In the genomic region with DNA sequence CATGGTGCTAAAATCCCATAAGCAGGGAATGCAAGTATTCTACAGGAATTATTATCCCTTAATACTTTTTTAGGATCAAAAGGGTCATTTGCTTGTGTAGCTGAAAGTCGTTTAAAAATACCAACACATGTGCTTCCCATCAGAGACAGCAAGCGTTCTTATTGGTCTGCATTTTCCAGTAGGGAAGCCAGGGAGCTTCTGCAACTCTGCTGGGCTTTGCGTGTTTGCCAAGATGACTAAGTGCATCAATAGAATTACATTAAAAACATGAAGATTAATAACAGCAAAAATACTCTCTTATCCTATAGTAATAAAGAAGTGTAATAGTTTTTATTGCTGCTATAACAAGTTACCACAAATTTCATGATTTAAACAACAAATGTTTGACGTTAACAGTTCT, we compare ENCODE assay signal across 22 cellular contexts.
"Had no signal": no experiment of that assay in that cellular context is flagged by ENCODE, and none has a peak within 500 bp of the region (broad histone marks: within the 10 kb centered on the region; RNA-seq: fewer than 3 reads in every experiment).

No MANE protein-coding gene starts in this region.

- H3K4me1 Mint-ChIP-seq: naive B cell had no signal

- H3K27ac ChIP-seq: colonic mucosa, gastroesophageal sphincter, pancreas, stomach, thyroid gland had no signal

- H3K4me3 ChIP-seq: colonic mucosa, gastroesophageal sphincter, lung, pancreas, stomach, thyroid gland had no signal

- H3K9me3 Mint-ChIP-seq: endodermal cell, nephron, type B pancreatic cell had no signal

- ATAC-seq: gastroesophageal sphincter, left cardiac atrium, left ventricle myocardium superior, pancreas, right cardiac atrium had no signal

- H3K4me3 Mint-ChIP-seq: endodermal cell, naive B cell, nephron, type B pancreatic cell had no signal

- H3K9me3 ChIP-seq: colonic mucosa, gastroesophageal sphincter, pancreas, stomach, thyroid gland had no signal

- H3K4me1 ChIP-seq: colonic mucosa, gastroesophageal sphincter, pancreas, stomach had no signal

- H3K27me3 ChIP-seq: colonic mucosa, gastroesophageal sphincter, pancreas, stomach, thyroid gland had no signal

- DNase-seq: cerebellar nuclear complex; colonic mucosa; dermis blood vessel endothelial cell; endodermal cell; glutamatergic neuron; left cardiac atrium; left ventricle myocardium superior; mesendoderm; naive B cell; occipital lobe; pancreas; right cardiac atrium; small intestine; stimulated activated CD4-positive, alpha-beta T cell treated with anti-CD3 and anti-CD28 coated beads, Interleukin-12 subunit alpha, Interleukin-12 subunit beta, amount 100 ng/mL, for 4 hours; stimulated activated naive CD4-positive, alpha-beta T cell; stomach; thyroid gland had no signal

- H3K36me3 ChIP-seq: colonic mucosa, gastroesophageal sphincter, pancreas, stomach, thyroid gland had no signal

- H3K36me3 Mint-ChIP-seq: naive B cell, type B pancreatic cell had no signal

- H3K27ac Mint-ChIP-seq: endodermal cell, naive B cell, nephron, progenitor cell of endocrine pancreas, type B pancreatic cell had no signal
